1 cellular context compared by ENCODE assay signal in the genomic region with DNA sequence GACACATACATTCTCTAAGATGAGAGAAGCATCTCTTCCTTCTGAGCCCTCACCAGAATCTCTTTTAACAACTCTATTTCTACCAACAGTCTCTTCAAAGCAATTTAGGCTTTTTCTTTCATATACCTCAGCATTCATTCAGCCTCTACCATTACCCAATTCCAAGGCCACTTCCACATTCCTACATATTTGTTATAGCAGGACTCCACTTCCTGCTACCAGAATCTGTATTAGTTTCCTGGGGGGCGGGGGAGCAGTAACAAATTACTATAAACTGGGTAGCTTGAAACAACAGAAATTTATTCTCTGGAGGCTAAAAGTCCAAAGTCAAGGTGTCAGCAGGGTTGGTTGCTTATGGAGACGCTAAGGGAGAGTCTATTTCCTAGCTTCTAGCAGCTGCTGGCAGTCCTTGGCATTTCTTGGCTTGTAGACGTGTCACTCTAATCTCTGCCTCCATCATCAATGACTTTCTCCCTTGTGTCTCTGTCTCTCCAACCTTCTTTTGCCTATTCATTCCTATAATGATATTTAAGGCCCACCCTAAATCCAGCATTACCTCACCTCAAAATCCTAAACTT.
TF ChIP-seq lines count a peak whose summit lies in the region.

No MANE protein-coding gene starts in this region.

TF ChIP-seq in H1, 55 proteins besides CTCF, POLR2A, EP300 and RAD21 (continued from another document):
- TF ChIP-seq, protein P1, sequence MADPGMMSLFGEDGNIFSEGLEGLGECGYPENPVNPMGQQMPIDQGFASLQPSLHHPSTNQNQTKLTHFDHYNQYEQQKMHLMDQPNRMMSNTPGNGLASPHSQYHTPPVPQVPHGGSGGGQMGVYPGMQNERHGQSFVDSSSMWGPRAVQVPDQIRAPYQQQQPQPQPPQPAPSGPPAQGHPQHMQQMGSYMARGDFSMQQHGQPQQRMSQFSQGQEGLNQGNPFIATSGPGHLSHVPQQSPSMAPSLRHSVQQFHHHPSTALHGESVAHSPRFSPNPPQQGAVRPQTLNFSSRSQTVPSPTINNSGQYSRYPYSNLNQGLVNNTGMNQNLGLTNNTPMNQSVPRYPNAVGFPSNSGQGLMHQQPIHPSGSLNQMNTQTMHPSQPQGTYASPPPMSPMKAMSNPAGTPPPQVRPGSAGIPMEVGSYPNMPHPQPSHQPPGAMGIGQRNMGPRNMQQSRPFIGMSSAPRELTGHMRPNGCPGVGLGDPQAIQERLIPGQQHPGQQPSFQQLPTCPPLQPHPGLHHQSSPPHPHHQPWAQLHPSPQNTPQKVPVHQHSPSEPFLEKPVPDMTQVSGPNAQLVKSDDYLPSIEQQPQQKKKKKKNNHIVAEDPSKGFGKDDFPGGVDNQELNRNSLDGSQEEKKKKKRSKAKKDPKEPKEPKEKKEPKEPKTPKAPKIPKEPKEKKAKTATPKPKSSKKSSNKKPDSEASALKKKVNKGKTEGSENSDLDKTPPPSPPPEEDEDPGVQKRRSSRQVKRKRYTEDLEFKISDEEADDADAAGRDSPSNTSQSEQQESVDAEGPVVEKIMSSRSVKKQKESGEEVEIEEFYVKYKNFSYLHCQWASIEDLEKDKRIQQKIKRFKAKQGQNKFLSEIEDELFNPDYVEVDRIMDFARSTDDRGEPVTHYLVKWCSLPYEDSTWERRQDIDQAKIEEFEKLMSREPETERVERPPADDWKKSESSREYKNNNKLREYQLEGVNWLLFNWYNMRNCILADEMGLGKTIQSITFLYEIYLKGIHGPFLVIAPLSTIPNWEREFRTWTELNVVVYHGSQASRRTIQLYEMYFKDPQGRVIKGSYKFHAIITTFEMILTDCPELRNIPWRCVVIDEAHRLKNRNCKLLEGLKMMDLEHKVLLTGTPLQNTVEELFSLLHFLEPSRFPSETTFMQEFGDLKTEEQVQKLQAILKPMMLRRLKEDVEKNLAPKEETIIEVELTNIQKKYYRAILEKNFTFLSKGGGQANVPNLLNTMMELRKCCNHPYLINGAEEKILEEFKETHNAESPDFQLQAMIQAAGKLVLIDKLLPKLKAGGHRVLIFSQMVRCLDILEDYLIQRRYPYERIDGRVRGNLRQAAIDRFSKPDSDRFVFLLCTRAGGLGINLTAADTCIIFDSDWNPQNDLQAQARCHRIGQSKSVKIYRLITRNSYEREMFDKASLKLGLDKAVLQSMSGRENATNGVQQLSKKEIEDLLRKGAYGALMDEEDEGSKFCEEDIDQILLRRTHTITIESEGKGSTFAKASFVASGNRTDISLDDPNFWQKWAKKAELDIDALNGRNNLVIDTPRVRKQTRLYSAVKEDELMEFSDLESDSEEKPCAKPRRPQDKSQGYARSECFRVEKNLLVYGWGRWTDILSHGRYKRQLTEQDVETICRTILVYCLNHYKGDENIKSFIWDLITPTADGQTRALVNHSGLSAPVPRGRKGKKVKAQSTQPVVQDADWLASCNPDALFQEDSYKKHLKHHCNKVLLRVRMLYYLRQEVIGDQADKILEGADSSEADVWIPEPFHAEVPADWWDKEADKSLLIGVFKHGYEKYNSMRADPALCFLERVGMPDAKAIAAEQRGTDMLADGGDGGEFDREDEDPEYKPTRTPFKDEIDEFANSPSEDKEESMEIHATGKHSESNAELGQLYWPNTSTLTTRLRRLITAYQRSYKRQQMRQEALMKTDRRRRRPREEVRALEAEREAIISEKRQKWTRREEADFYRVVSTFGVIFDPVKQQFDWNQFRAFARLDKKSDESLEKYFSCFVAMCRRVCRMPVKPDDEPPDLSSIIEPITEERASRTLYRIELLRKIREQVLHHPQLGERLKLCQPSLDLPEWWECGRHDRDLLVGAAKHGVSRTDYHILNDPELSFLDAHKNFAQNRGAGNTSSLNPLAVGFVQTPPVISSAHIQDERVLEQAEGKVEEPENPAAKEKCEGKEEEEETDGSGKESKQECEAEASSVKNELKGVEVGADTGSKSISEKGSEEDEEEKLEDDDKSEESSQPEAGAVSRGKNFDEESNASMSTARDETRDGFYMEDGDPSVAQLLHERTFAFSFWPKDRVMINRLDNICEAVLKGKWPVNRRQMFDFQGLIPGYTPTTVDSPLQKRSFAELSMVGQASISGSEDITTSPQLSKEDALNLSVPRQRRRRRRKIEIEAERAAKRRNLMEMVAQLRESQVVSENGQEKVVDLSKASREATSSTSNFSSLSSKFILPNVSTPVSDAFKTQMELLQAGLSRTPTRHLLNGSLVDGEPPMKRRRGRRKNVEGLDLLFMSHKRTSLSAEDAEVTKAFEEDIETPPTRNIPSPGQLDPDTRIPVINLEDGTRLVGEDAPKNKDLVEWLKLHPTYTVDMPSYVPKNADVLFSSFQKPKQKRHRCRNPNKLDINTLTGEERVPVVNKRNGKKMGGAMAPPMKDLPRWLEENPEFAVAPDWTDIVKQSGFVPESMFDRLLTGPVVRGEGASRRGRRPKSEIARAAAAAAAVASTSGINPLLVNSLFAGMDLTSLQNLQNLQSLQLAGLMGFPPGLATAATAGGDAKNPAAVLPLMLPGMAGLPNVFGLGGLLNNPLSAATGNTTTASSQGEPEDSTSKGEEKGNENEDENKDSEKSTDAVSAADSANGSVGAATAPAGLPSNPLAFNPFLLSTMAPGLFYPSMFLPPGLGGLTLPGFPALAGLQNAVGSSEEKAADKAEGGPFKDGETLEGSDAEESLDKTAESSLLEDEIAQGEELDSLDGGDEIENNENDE (IDR thresholded peaks at IDR 0.05; ENCODE audit: insufficient replicate concordance, low read length), result no peak
- no peak for TF ChIP-seq FOSL1 (IDR thresholded peaks at IDR 0.05; ENCODE audit: insufficient read depth, low read depth, low read length)
